Comparison of ENCODE assay signal across 8 cellular contexts in the genomic region with DNA sequence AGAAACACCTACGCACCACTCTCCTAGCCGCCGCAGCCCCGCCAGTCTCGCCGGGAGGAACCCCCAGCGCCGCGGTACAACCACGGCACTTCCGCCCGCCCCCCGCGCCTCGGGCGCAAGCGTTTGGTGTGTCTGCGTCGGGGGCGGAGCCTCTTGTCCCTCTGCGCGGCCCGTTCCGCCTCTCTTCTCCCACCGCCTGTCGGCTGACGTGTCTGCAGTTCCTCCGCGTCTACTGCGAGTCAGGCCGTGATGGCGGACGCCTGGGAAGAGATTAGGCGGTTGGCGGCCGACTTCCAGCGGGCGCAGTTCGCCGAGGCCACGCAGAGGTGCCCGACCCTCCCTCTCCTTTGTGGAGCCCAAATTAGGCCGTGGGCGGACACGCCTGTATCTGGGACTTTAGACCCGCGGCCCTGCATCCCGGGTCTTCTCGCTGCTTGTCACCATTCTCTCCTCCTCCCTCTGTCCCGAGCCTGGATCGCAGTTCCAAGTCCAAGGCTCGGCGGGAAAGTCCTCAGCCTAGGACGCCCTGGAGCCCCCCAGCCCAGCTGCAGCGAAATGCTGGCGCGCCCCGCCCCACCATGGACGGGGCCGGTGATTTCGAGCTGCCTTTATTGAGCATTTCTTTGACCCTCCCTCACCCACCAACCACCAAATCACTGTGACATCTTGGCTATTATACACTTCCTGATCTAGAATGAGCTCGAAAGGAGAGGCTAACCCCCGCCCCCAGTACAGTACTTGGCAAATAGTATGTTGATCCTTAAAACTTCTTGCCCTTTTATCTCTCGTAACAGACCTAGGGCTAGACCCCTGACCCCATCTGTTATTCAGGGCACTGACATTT. TPM values are rescaled to one million over a fixed set of nuclear protein-coding genes. Genes with fewer than 3 reads are reported as not detected.
DNase-seq lines count a peak whose midpoint lies in the region; ATAC-seq, FAIRE-seq and TF ChIP-seq lines count a peak whose summit lies in the region.

Gene UFL1 (plus strand): TSS at position 182 of the 844 bp plus-strand sequence. CDS start 68 bp downstream, at position 250.

- ATAC-seq in GM21526 (IDR thresholded peaks at IDR 0.05; ENCODE audit: low FRiP score, unreplicated experiment) = peak; percentile 98

- DNase-seq in D721Med (ENCODE audit: insufficient read length, low spot score) (peak; percentile 21), HuH-7.5 (ENCODE audit: low spot score) (peak; percentile 52), OCI-LY7 (ENCODE audit: low spot score) (peak; percentile 95), activated T-cell treated with anti-CD3 and anti-CD28 coated beads for 24 hours (ENCODE audit: low read depth) (peak; percentile 90), epithelial cell of esophagus (ENCODE audit: low read depth) (peak; percentile 95)
- DNase-seq in stimulated activated CD8-positive, alpha-beta memory T cell treated with anti-CD3 and anti-CD28 coated beads, Interleukin-4, amount 100 ng/mL, for 1 hour (ENCODE audit: low read depth in 2 of 2, low spot score in 1 of 2) = peak; percentile 83 to 88

- H3K4me3 ChIP-seq in OCI-LY7 (ENCODE audit: low read depth, low read length, poor library complexity, severe bottlenecking) (peak within 1 kb of the TSS; percentile 90), epithelial cell of esophagus (ENCODE audit: low read length) (peak within 1 kb of the TSS; percentile 78), mononuclear cell (ENCODE audit: low read length) (peak within 1 kb of the TSS; percentile 89)

- H3K27me3 ChIP-seq in mononuclear cell (ENCODE audit: insufficient read depth, low read length) = no peaks in the 10 kb centered on the region

- CTCF ChIA-PET in OCI-LY7 (lab: Charles Lee; ENCODE audit: unreplicated experiment) = no interaction called here

- intact Hi-C loops in OCI-LY7 (cut with micrococcal nuclease; ENCODE audit: unreplicated experiment) = loop anchor here (1.0 to 10.0 kb wide), 6 partner anchors 89 to 945 kb away; partner anchors contain the start of genes GPR63, MANEA, MMS22L and NDUFAF4

- H2AFZ ChIP-seq in OCI-LY7 (ENCODE audit: low read length) = peak within 1 kb of the TSS; percentile 97

- no peaks in the 10 kb centered on the region for H3K9me2 ChIP-seq in OCI-LY7 (ENCODE audit: insufficient read depth, low read length)

- H3K79me2 ChIP-seq in OCI-LY7 (ENCODE audit: insufficient read depth, low read depth, low read length) = peaks cover 36% of the 10 kb centered on the region; the same call in 1 of the 2 replicates

- TF ChIP-seq CTCF in D721Med (IDR thresholded peaks at IDR 0.05; ENCODE audit: insufficient read depth, missing control alignments) (no peak), OCI-LY7 (conservative IDR thresholded peaks at IDR 0.05; ENCODE audit: low read length) (no peak), epithelial cell of esophagus (IDR thresholded peaks at IDR 0.05; ENCODE audit: insufficient read depth, low read depth, low read length, missing control alignments) (peak; percentile 21)

- H3K27ac ChIP-seq in OCI-LY7 (ENCODE audit: low read depth, low read length, poor library complexity, severe bottlenecking) = peak within 1 kb of the TSS; percentile 84

- no peak for FAIRE-seq in D721Med (lab: Jason Lieb, UNC)

- no peaks in the 10 kb centered on the region for H3K9me3 ChIP-seq in OCI-LY7 (ENCODE audit: low read length)
- H3K9me3 ChIP-seq in mononuclear cell (ENCODE audit: low read depth, low read length) = no peaks in the 10 kb centered on the region

- POLR2A ChIA-PET in OCI-LY7 (lab: Charles Lee) = interaction anchor here (0.6 to 1.7 kb wide), 11 partner anchors 10 to 512 kb away, joined by 3 to 13 read pairs (median 3); no protein-coding TSS in a partner anchor

- H4K20me1 ChIP-seq in OCI-LY7 (ENCODE audit: insufficient read depth, low read length) = no peaks in the 10 kb centered on the region

- H3K4me2 ChIP-seq in OCI-LY7 (ENCODE audit: low read length) = peak within 1 kb of the TSS; percentile 75

- H3K4me1 ChIP-seq in OCI-LY7 (ENCODE audit: insufficient read depth, low read length, poor library complexity, severe bottlenecking) (peaks cover 24% of the 10 kb centered on the region), mononuclear cell (ENCODE audit: insufficient read depth, low read length) (peaks cover 11% of the 10 kb centered on the region)

- BruUV-seq in OCI-LY7 (replicated peaks; lab: Mats Ljungman, UMichigan) = no TSS peak

- H3K36me3 ChIP-seq in OCI-LY7 (ENCODE audit: insufficient read depth, low read length) = peaks cover 25% of the 10 kb centered on the region

RNA-seq across cellular contexts. Expression of gene UFL1, which starts in this region (rescaled TPM):
- 14.1 and 15.5 TPM in 2 replicates for total RNA-seq in OCI-LY7 (2014; rRNA removed; shearing (Covaris generic))
- total RNA-seq in OCI-LY7 (2022) = 38.0 and 39.0 TPM in 2 replicates
- total RNA-seq in mononuclear cell = 24.9 TPM

Comparison
In these comparisons a context has a peak if more than half of its experiments do, and no peak if none do; other contexts are left out.
1. Peak in every context shown above with its lines: DNase-seq, ATAC-seq, H3K4me3 ChIP-seq and H3K27ac ChIP-seq.
2. DNase-seq: peak in every context shown above with its lines; median percentile 95 in OCI-LY7; 95 in epithelial cell of esophagus; 90 in activated T-cell treated with anti-CD3 and anti-CD28 coated beads for 24 hours; 86 in stimulated activated CD8-positive, alpha-beta memory T cell treated with anti-CD3 and anti-CD28 coated beads, Interleukin-4, amount 100 ng/mL, for 1 hour; 52 in HuH-7.5; 21 in D721Med.